ENCODE assay signal across 8 cellular contexts in genomic region chrX:119870626-119871131, GRCh38. TPM values are rescaled to one million over a fixed set of nuclear protein-coding genes. Genes with fewer than 3 reads are reported as not detected.
DNase-seq lines count a peak whose midpoint lies in the region; ATAC-seq and TF ChIP-seq lines count a peak whose summit lies in the region.

No MANE protein-coding gene starts in this region.

- peak overlapping the region; percentile 94 to 99 (median 96) for H3K4me3 Mint-ChIP-seq in brain

- H3K27ac Mint-ChIP-seq in brain, result peak overlapping the region; percentile 93 to 100 (median 99)

- no peak for DNase-seq in SK-N-MC (ENCODE audit: low read depth, low spot score)
- no peak for DNase-seq in DMS114 treated with DMSO at 0.1 percent for 48 hours (lab: John Stamatoyannopoulos, UW; ENCODE audit: unreplicated experiment)

- peak overlapping the region; percentile 88 for H3K9ac ChIP-seq in SK-N-MC (ENCODE audit: insufficient read length)

- peaks cover 9% of the 10 kb centered on the region; the same call in 1 of the 2 replicates for H3K36me3 ChIP-seq in SK-N-MC (ENCODE audit: insufficient read depth, low read length)

- H3K9me3 ChIP-seq in SK-N-MC (ENCODE audit: low read depth, low read length) (no peaks in the 10 kb centered on the region), iPS-18c (ENCODE audit: control insufficient read depth, insufficient read depth, low read length) (peaks cover 7% of the 10 kb centered on the region)

- ATAC-seq in HG02943 (IDR thresholded peaks at IDR 0.05; ENCODE audit: low read depth, unreplicated experiment), result peak; percentile 15
- ATAC-seq in HG03521 (IDR thresholded peaks at IDR 0.05; ENCODE audit: unreplicated experiment), result no peak

- peaks cover 34% of the 10 kb centered on the region for H3K4me1 Mint-ChIP-seq in brain

- H3K36me3 Mint-ChIP-seq in brain, result peaks cover 8% of the 10 kb centered on the region

- H3K27me3 Mint-ChIP-seq in brain, result peaks cover 15% of the 10 kb centered on the region

- H3K27ac ChIP-seq in SK-N-MC (no peak overlapping the region), skin epidermis (peak overlapping the region in 20 of 21 experiments; percentile 69 to 94 (median 88))

- peak overlapping the region; percentile 60 for H3K4me3 ChIP-seq in GM12875 (ENCODE audit: low read depth, low read length)
- peak overlapping the region; percentile 93 for H3K4me3 ChIP-seq in SK-N-MC
- H3K4me3 ChIP-seq in iPS-18c (ENCODE audit: insufficient read depth, low read depth, low read length), result peak overlapping the region; percentile 67
- H3K4me3 ChIP-seq in skin epidermis, result peak overlapping the region; percentile 43 to 66 (median 53)

- peaks cover 0 to 7% (median 0%) of the 10 kb centered on the region in 5 experiments for H3K9me3 Mint-ChIP-seq in brain

- TF ChIP-seq CTCF in GM12875 (IDR thresholded peaks at IDR 0.05; ENCODE audit: borderline replicate concordance, insufficient read depth, low read depth, low read length) (no peak), brain (conservative IDR thresholded peaks at IDR 0.05) (no peak)

RNA-seq across cellular contexts. Expression of gene RNF113A, which starts 0.9 kb away (rescaled TPM):
- polyA plus RNA-seq in brain (ENCODE audit: insufficient read depth, low read depth, low replicate concordance), result 19.2 TPM

RNA-seq across cellular contexts. Expression of gene NDUFA1, which starts 1.0 kb away (rescaled TPM):
- 157 TPM for polyA plus RNA-seq in brain (ENCODE audit: insufficient read depth, low read depth, low replicate concordance)

RNA-seq across cellular contexts. Expression of gene UPF3B, which starts 17.9 kb away (rescaled TPM):
- polyA plus RNA-seq in brain (ENCODE audit: insufficient read depth, low read depth, low replicate concordance), result 5.7 TPM

RNA-seq across cellular contexts. Expression of gene AKAP14, which starts 25.0 kb away (rescaled TPM):
- polyA plus RNA-seq in brain (ENCODE audit: insufficient read depth, low read depth, low replicate concordance), result not detected
